Comparison of ENCODE assay signal across 8 cellular contexts in the genomic region with DNA sequence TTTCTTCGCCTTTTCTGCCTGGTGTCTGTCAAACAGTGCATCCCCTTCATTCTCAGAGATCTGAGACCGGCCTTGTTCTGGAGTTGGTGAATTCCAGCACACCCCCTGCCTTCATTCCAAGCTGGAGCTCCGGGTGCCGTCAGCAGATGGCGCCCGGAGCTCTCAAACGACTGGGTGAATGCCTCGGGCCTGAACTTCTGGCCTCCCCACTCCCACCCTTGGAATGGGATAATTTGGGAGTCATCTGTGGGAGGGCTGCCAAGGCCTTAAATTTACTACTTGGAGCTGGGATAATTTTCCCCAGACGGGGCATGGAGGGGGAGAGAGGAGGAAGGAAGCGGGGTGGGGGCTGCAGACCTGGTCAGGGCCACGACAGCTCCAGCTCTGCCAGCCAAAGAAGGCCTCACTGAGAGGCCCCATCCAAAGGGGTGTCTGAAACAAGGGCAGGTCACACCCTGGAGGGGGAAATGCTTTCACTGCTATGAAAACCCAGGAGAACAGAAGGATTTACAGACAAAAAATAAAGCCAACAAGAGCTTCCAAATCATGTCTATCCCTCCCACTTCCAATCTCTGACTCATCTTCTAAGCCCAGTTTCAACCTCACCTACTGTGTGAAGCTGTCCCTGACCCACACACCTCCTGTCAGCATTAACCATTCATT.
A peak's percentile ranks its signal among the peaks of the same experiment; 100 is the strongest.
DNase-seq lines count a peak whose midpoint lies in the region; ATAC-seq and TF ChIP-seq lines count a peak whose summit lies in the region.

No MANE protein-coding gene starts in this region.

- peaks cover 74% of the 10 kb centered on the region for H3K4me1 Mint-ChIP-seq in type B pancreatic cell (ENCODE audit: unreplicated experiment)

- H3K27me3 Mint-ChIP-seq in type B pancreatic cell, result peaks cover 6% of the 10 kb centered on the region

- 15 to 32% methylated on average over 3 to 6 of the region's 11 CpGs for WGBS in mesodermal cell (ENCODE audit: insufficient coverage in 2 of 2), 2 experiments

- H3K27ac ChIP-seq in VCaP (peak overlapping the region; percentile 24; the same call in 1 of the 2 replicates), mesodermal cell (ENCODE audit: low read depth, low read length, severe bottlenecking) (peak overlapping the region; percentile 76)

- no peaks in the 10 kb centered on the region for H3K36me3 Mint-ChIP-seq in type B pancreatic cell

- ATAC-seq in activated CD4-positive, CD25-positive, alpha-beta regulatory T cell treated with anti-CD3 and anti-CD28 coated beads, Interleukin-2, amount 50 U/mL, for 24 hours, result no peak
- no peak for ATAC-seq in HG03460 (IDR thresholded peaks at IDR 0.05; ENCODE audit: unreplicated experiment)

- H3K36me3 ChIP-seq in mesodermal cell (ENCODE audit: control insufficient read depth, insufficient read depth, low read length), result no peaks in the 10 kb centered on the region

- TF ChIP-seq CTCF in VCaP (conservative IDR thresholded peaks at IDR 0.05) (peak; percentile 87), epithelial cell of esophagus (IDR thresholded peaks at IDR 0.05; ENCODE audit: insufficient read depth, low read depth, low read length, missing control alignments) (peak; percentile 93), type B pancreatic cell (conservative IDR thresholded peaks at IDR 0.05) (peak; percentile 91)

- H3K4me3 ChIP-seq in epithelial cell of esophagus (ENCODE audit: low read length), result no peak overlapping the region
- no peak overlapping the region for H3K4me3 ChIP-seq in mesodermal cell (ENCODE audit: extremely low read depth, insufficient read depth, low read length, poor library complexity, severe bottlenecking)

- no peaks in the 10 kb centered on the region for H3K9me3 Mint-ChIP-seq in type B pancreatic cell

- no peaks in the 10 kb centered on the region for H3K9me3 ChIP-seq in mesodermal cell (ENCODE audit: control insufficient read depth, low read length)

- peak; percentile 39 for DNase-seq in activated CD4-positive, CD25-positive, alpha-beta regulatory T cell treated with anti-CD3 and anti-CD28 coated beads, Interleukin-2, amount 50 U/mL, for 72 hours
- DNase-seq in NCI-H146 treated with DMSO at 0.1 percent for 48 hours (lab: John Stamatoyannopoulos, UW; ENCODE audit: unreplicated experiment), result peak; percentile 45
- peak; percentile 85 for DNase-seq in epithelial cell of esophagus (ENCODE audit: low read depth)
- peak; percentile 76 for DNase-seq in type B pancreatic cell (ENCODE audit: extremely low spot score, unreplicated experiment)

- H3K4me1 ChIP-seq in mesodermal cell (ENCODE audit: control insufficient read depth, insufficient read depth, low read length, poor library complexity, severe bottlenecking), result peaks cover 69% of the 10 kb centered on the region

- peak overlapping the region; percentile 59 for H3K4me3 Mint-ChIP-seq in type B pancreatic cell

- H3K27ac Mint-ChIP-seq in type B pancreatic cell, result peak overlapping the region; percentile 97
